Comparison of ENCODE assay signal across 18 cellular contexts in the genomic region with DNA sequence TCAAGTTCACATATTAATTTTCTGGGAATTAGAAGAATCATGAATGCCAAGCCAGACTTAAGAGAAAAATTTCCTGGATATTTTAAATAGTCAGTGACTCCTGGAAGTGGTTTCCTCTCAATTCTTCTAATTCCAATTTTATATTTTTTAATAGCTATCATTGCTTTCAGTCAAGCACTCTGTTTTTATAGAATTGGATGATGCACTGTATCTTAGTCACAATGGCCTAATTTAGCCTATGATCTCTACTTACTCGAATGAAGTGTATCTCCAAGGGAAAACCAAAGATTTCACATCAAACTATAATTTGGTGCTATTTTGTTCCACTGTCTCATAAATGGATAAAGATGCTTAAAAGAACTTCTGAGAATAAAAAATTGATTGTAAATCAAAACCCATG.
DNase-seq lines count a peak whose midpoint lies in the region; TF ChIP-seq lines count a peak whose summit lies in the region.
"Had no signal": no experiment of that assay in that cellular context is flagged by ENCODE, and none has a peak within 500 bp of the region (broad histone marks: within the 10 kb centered on the region; RNA-seq: fewer than 3 reads in every experiment).

No MANE protein-coding gene starts in this region.

- DNase-seq in EH (ENCODE audit: low read depth) = peak; percentile 68
- DNase-seq in HFFc6 = no peak
- no peak for DNase-seq in chondrocyte (ENCODE audit: low spot score)
- no peak for DNase-seq in osteocyte (ENCODE audit: extremely low spot score, unreplicated experiment)
- no peak for DNase-seq in NK-92 treated with Interleukin-12 subunit alpha and Interleukin-12 subunit beta, amount 100 ng/mL, for 24 hours (lab: John Stamatoyannopoulos, UW)
- no peak for DNase-seq in retina
- DNase-seq in substantia nigra (lab: John Stamatoyannopoulos, UW) = no peak
- no peak for DNase-seq in HCEC 1CT
- DNase-seq: CD4-positive, CD25-positive, alpha-beta regulatory T cell; CD8-positive, alpha-beta T cell; DMS 273 treated with DMSO at 0.1 percent for 48 hours; DMS79; GF-D8 had no signal

- H3K36me3 Mint-ChIP-seq in HFFc6 (ENCODE audit: low read depth) (peaks cover 8% of the 10 kb centered on the region; the same call in 1 of the 2 replicates), chondrocyte (ENCODE audit: low read depth) (no peaks in the 10 kb centered on the region), osteocyte (ENCODE audit: unreplicated experiment) (peaks cover 2% of the 10 kb centered on the region)
- H3K36me3 Mint-ChIP-seq: CD4-positive, CD25-positive, alpha-beta regulatory T cell; CD8-positive, alpha-beta T cell had no signal

- TF ChIP-seq CTCF in HFFc6 (IDR thresholded peaks at IDR 0.05) (no peak), chondrocyte (IDR thresholded peaks at IDR 0.05) (no peak), osteocyte (IDR thresholded peaks at IDR 0.05) (no peak)

- H3K9me3 Mint-ChIP-seq in HFFc6 = no peaks in the 10 kb centered on the region
- no peaks in the 10 kb centered on the region for H3K9me3 Mint-ChIP-seq in chondrocyte (ENCODE audit: low read depth)
- no peaks in the 10 kb centered on the region for H3K9me3 Mint-ChIP-seq in osteocyte (ENCODE audit: unreplicated experiment)
- H3K9me3 Mint-ChIP-seq: CD4-positive, CD25-positive, alpha-beta regulatory T cell; CD8-positive, alpha-beta T cell; GM23338 had no signal

- no peak overlapping the region for H3K4me3 Mint-ChIP-seq in HFFc6
- no peak overlapping the region for H3K4me3 Mint-ChIP-seq in chondrocyte (ENCODE audit: unreplicated experiment)
- no peak overlapping the region for H3K4me3 Mint-ChIP-seq in osteocyte (ENCODE audit: unreplicated experiment)
- H3K4me3 Mint-ChIP-seq: B cell; CD4-positive, CD25-positive, alpha-beta regulatory T cell; CD8-positive, alpha-beta T cell; GM23338 had no signal

- H3K27me3 Mint-ChIP-seq in HFFc6 (ENCODE audit: insufficient read depth) (no peaks in the 10 kb centered on the region; the same call in 1 of the 2 replicates), chondrocyte (ENCODE audit: low read depth) (no peaks in the 10 kb centered on the region), osteocyte (ENCODE audit: unreplicated experiment) (no peaks in the 10 kb centered on the region)

- no peak overlapping the region for H3K27ac ChIP-seq in substantia nigra (ENCODE audit: low read depth, low read length, poor library complexity, severe bottlenecking)
- H3K27ac ChIP-seq: 22Rv1, BLaER1, C4-2B had no signal

- peaks cover 80% of the 10 kb centered on the region for H3K4me1 Mint-ChIP-seq in HFFc6 (ENCODE audit: low read depth)
- peaks cover 86% of the 10 kb centered on the region for H3K4me1 Mint-ChIP-seq in chondrocyte (ENCODE audit: low read depth)
- H3K4me1 Mint-ChIP-seq in osteocyte (ENCODE audit: unreplicated experiment) = peaks cover 78% of the 10 kb centered on the region
- H3K4me1 Mint-ChIP-seq: B cell; CD4-positive, CD25-positive, alpha-beta regulatory T cell had no signal

- H3K27ac Mint-ChIP-seq in HFFc6 (peak overlapping the region; percentile 20), chondrocyte (ENCODE audit: unreplicated experiment) (peak overlapping the region; percentile 55), osteocyte (ENCODE audit: unreplicated experiment) (peak overlapping the region; percentile 90)
- H3K27ac Mint-ChIP-seq: B cell; CD4-positive, CD25-positive, alpha-beta regulatory T cell; CD8-positive, alpha-beta T cell; GM23338 had no signal

Comparison
In these comparisons a context has a peak if more than half of its experiments do, and no peak if none do; other contexts are left out.
1. H3K27ac Mint-ChIP-seq: peak in every context shown above with its lines; median percentile 90 in osteocyte; 55 in chondrocyte; 20 in HFFc6.